10 cellular contexts compared by ENCODE assay signal in genomic region chr11:116930586-116930985, GRCh38.
A peak's percentile ranks its signal among the peaks of the same experiment; 100 is the strongest.
DNase-seq lines count a peak whose midpoint lies in the region; ATAC-seq and TF ChIP-seq lines count a peak whose summit lies in the region.
"Had no signal": no experiment of that assay in that cellular context is flagged by ENCODE, and none has a peak within 500 bp of the region (broad histone marks: within the 10 kb centered on the region; RNA-seq: fewer than 3 reads in every experiment).

No MANE protein-coding gene starts in this region.

- H3K9me2 ChIP-seq in hepatocyte (replicated peaks; ENCODE audit: insufficient read depth), result no peaks in the 10 kb centered on the region

- H3K27ac ChIP-seq in hepatocyte (no peak overlapping the region), subcutaneous abdominal adipose tissue (ENCODE audit: low read depth, low read length) (peak overlapping the region; percentile 31)

- no peaks in the 10 kb centered on the region for H3K9me3 Mint-ChIP-seq in activated B cell treated with CpG ODN at 0.5 μM for 24 hours

- POLR2A ChIA-PET in activated B cell treated with CpG ODN at 0.5 μM for 24 hours (lab: Charles Lee), result interaction anchor here (0.6 to 1.9 kb wide), 8 partner anchors 10 to 261 kb away, joined by 4 to 6 read pairs (median 5); no protein-coding TSS in a partner anchor

- TF ChIP-seq CTCF in activated B cell treated with CpG ODN at 0.5 μM for 24 hours (IDR thresholded peaks at IDR 0.05) (no peak), hepatocyte (IDR thresholded peaks at IDR 0.05; ENCODE audit: poor library complexity) (no peak)

- DNase-seq in NCI-H82 (lab: John Stamatoyannopoulos, UW), result peak; percentile 47
- DNase-seq in NCI-H82 treated with DMSO at 0.1 percent for 48 hours (lab: John Stamatoyannopoulos, UW; ENCODE audit: unreplicated experiment), result no peak
- no peak for DNase-seq in activated B cell treated with CpG ODN at 0.5 μM for 24 hours
- no peak for DNase-seq in hepatocyte (ENCODE audit: low spot score)
- DNase-seq in OCI-M1 (lab: John Stamatoyannopoulos, UW), result no peak
- no peak for DNase-seq in mesenteric fat pad (ENCODE audit: low spot score)
- DNase-seq: ACHN, erythroblast had no signal

- ATAC-seq in activated B cell treated with CpG ODN at 0.5 μM for 24 hours (ENCODE audit: low read depth), result no peak
- ATAC-seq in GM21381 (IDR thresholded peaks at IDR 0.05; ENCODE audit: unreplicated experiment), result no peak

- peaks cover 3% of the 10 kb centered on the region for H3K79me2 ChIP-seq in hepatocyte

- intact Hi-C loops in activated B cell treated with CpG ODN at 0.5 μM for 24 hours (cut with micrococcal nuclease), result no loop called here

- CTCF ChIA-PET in activated B cell treated with CpG ODN at 0.5 μM for 24 hours (lab: Charles Lee), result interaction anchor here (1.3 to 2.0 kb wide), 5 partner anchors 50 to 296 kb away, joined by 3 to 10 read pairs (median 4); no protein-coding TSS in a partner anchor

- peak overlapping the region; percentile 88 for H3K27ac Mint-ChIP-seq in activated B cell treated with CpG ODN at 0.5 μM for 24 hours

- peak overlapping the region; percentile 72 for H3K4me3 Mint-ChIP-seq in activated B cell treated with CpG ODN at 0.5 μM for 24 hours

- H3K36me3 ChIP-seq in hepatocyte (replicated peaks; ENCODE audit: insufficient read depth, low read depth) (no peaks in the 10 kb centered on the region), subcutaneous abdominal adipose tissue (ENCODE audit: control insufficient read depth in 5 of 5, insufficient read depth in 5 of 5, low read length in 5 of 5) (peaks cover 6 to 9% (median 7%) of the 10 kb centered on the region in 5 donors)

- H3K4me1 Mint-ChIP-seq in activated B cell treated with CpG ODN at 0.5 μM for 24 hours, result peaks cover 88% of the 10 kb centered on the region

- no peaks in the 10 kb centered on the region for H4K20me1 ChIP-seq in hepatocyte (ENCODE audit: insufficient read depth, poor library complexity, severe bottlenecking)

- peak overlapping the region; percentile 39 for H3K4me2 ChIP-seq in hepatocyte

- H3K36me3 Mint-ChIP-seq in activated B cell treated with CpG ODN at 0.5 μM for 24 hours (ENCODE audit: low read depth), result peaks cover 17% of the 10 kb centered on the region

- peak overlapping the region in 2 of 5 donors; percentile 28 to 49 for H3K9ac ChIP-seq in subcutaneous abdominal adipose tissue (ENCODE audit: low read length in 5 of 5)

- 52% methylated on average over 2 of the region's 2 CpGs for WGBS in hepatocyte (ENCODE audit: low lambda C conversion rate, missing lambda C conversion rate)

- H3K27me3 Mint-ChIP-seq in activated B cell treated with CpG ODN at 0.5 μM for 24 hours, result no peaks in the 10 kb centered on the region

- no peak overlapping the region for H3K4me3 ChIP-seq in hepatocyte
- H3K4me3 ChIP-seq in subcutaneous abdominal adipose tissue (ENCODE audit: low read depth in 1 of 5, low read length in 5 of 5), result peak overlapping the region; percentile 29 to 56 (median 49)

- H3K9me3 ChIP-seq in hepatocyte (ENCODE audit: low read depth) (no peaks in the 10 kb centered on the region), subcutaneous abdominal adipose tissue (ENCODE audit: control insufficient read depth in 5 of 5, low read length in 5 of 5) (no peaks in the 10 kb centered on the region)

- H3K4me1 ChIP-seq in hepatocyte (ENCODE audit: insufficient read depth), result peaks cover 11% of the 10 kb centered on the region
- peaks cover 3 to 40% (median 34%) of the 10 kb centered on the region in 5 donors for H3K4me1 ChIP-seq in subcutaneous abdominal adipose tissue (ENCODE audit: control insufficient read depth in 5 of 5, insufficient read depth in 5 of 5, low read length in 5 of 5)

- H3K27me3 ChIP-seq in hepatocyte, result no peaks in the 10 kb centered on the region
- no peaks in the 10 kb centered on the region for H3K27me3 ChIP-seq in subcutaneous abdominal adipose tissue (ENCODE audit: control insufficient read depth in 5 of 5, insufficient read depth in 4 of 5, low read length in 5 of 5)

- H2AFZ ChIP-seq in hepatocyte, result no peak overlapping the region
